In the genomic region with DNA sequence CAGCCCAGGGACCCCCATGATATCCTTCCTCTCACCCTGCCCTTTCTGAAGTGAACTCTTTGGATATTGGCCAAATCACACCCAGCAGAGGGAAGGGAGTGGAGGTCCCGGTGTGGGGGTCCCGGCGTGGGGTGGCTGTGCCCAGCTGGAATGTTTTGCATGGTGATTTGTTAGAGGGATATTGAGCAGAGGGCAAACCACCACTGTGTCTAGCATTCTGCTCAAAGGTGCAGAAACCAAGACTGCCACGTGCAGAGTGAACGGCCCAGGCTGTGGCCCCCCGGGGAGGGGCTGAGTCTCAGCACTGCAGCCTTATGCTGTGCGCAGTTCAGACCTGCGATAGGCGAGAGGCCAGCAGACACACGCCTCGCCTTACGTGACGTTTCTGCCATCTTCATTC, we compare ENCODE assay signal across 18 cellular contexts. TPM values are rescaled to one million over a fixed set of nuclear protein-coding genes. Genes with fewer than 3 reads are reported as not detected.
DNase-seq lines count a peak whose midpoint lies in the region; ATAC-seq and TF ChIP-seq lines count a peak whose summit lies in the region.
"Had no signal": no experiment of that assay in that cellular context is flagged by ENCODE, and none has a peak within 500 bp of the region (broad histone marks: within the 10 kb centered on the region; RNA-seq: fewer than 3 reads in every experiment).

No MANE protein-coding gene starts in this region.

- H4K20me1 ChIP-seq in BLaER1 treated with 17β-estradiol and CSF1 and Interleukin-3, amounts not matched to agents 10 nM and 100 nM: peaks cover 0 to 5% (median 0%) of the 10 kb centered on the region in 11 experiments; a peak in 1 of 22 replicates
- H4K20me1 ChIP-seq in Loucy (ENCODE audit: insufficient read depth, low read length, poor library complexity, severe bottlenecking): peaks cover 12% of the 10 kb centered on the region
- H4K20me1 ChIP-seq in osteoblast (ENCODE audit: insufficient read depth, low read length): no peaks in the 10 kb centered on the region

- H3K4me2 ChIP-seq in BLaER1 treated with 17β-estradiol and CSF1 and Interleukin-3, amounts not matched to agents 10 nM and 100 nM: peak overlapping the region; percentile 96 to 100 (median 98)
- H3K4me2 ChIP-seq in Loucy (ENCODE audit: low read depth, low read length, poor library complexity, severe bottlenecking): peak overlapping the region; percentile 98
- peak overlapping the region; percentile 42 for H3K4me2 ChIP-seq in osteoblast (ENCODE audit: insufficient read depth, low read length)

- H3K79me2 ChIP-seq in Loucy (ENCODE audit: insufficient read depth, low read length) (peaks cover 48% of the 10 kb centered on the region), osteoblast (ENCODE audit: insufficient read depth, low read length) (no peaks in the 10 kb centered on the region)

- no peaks in the 10 kb centered on the region for H3K36me3 ChIP-seq in BLaER1 treated with 17β-estradiol and CSF1 and Interleukin-3, amounts not matched to agents 10 nM and 100 nM
- H3K36me3 ChIP-seq in Loucy (ENCODE audit: insufficient read depth, low read length) (no peaks in the 10 kb centered on the region), osteoblast (ENCODE audit: insufficient read depth, low read length) (peaks cover 2% of the 10 kb centered on the region), vagina (no peaks in the 10 kb centered on the region)
- H3K36me3 ChIP-seq in effector memory CD4-positive, alpha-beta T cell (ENCODE audit: control insufficient read depth, insufficient read depth, low read length): no peaks in the 10 kb centered on the region
- H3K36me3 ChIP-seq: adrenal gland, heart left ventricle, prostate gland, thyroid gland had no signal

- DNase-seq in effector memory CD4-positive, alpha-beta T cell: no peak
- DNase-seq in osteoblast (ENCODE audit: insufficient read length, low spot score, missing footprints) (peak; percentile 13), vagina (ENCODE audit: extremely low spot score in 2 of 2) (no peak), epidermal melanocyte (ENCODE audit: insufficient read length, low spot score) (no peak), Ammon's horn (ENCODE audit: low spot score) (no peak)
- DNase-seq: H7, NCI-H1694 treated with DMSO at 0.1 percent for 48 hours, NCI-H526, nephron progenitor cell, RPMI8226, thyroid gland had no signal

- TF ChIP-seq CTCF in Loucy (conservative IDR thresholded peaks at IDR 0.05; ENCODE audit: low read length): no peak
- no peak for TF ChIP-seq CTCF in osteoblast (IDR thresholded peaks at IDR 0.05; ENCODE audit: extremely low read depth, low read depth, low read length)
- no peak for TF ChIP-seq CTCF in vagina (IDR thresholded peaks at IDR 0.05)

- H3K27me3 ChIP-seq in BLaER1 treated with 17β-estradiol and CSF1 and Interleukin-3, amounts not matched to agents 10 nM and 100 nM: no peaks in the 10 kb centered on the region
- H3K27me3 ChIP-seq in Loucy (ENCODE audit: insufficient read depth, low read length, poor library complexity, severe bottlenecking) (no peaks in the 10 kb centered on the region), osteoblast (ENCODE audit: insufficient read depth, low read length) (no peaks in the 10 kb centered on the region), vagina (no peaks in the 10 kb centered on the region)
- H3K27me3 ChIP-seq in effector memory CD4-positive, alpha-beta T cell (replicated peaks; ENCODE audit: control insufficient read depth, insufficient read depth, low read length, poor library complexity, severe bottlenecking): no peaks in the 10 kb centered on the region
- H3K27me3 ChIP-seq: adrenal gland, heart left ventricle, thyroid gland had no signal

- no peak for ATAC-seq in HG03025 (IDR thresholded peaks at IDR 0.05; ENCODE audit: low FRiP score, unreplicated experiment)
- ATAC-seq: heart left ventricle, K562 had no signal

- peaks cover 71 to 83% (median 80%) of the 10 kb centered on the region in 10 experiments for H3K4me1 ChIP-seq in BLaER1 treated with 17β-estradiol and CSF1 and Interleukin-3, amounts not matched to agents 10 nM and 100 nM
- H3K4me1 ChIP-seq in Loucy (ENCODE audit: insufficient read depth, low read length, poor library complexity, severe bottlenecking) (peaks cover 68% of the 10 kb centered on the region), osteoblast (ENCODE audit: insufficient read depth, low read length) (peaks cover 11% of the 10 kb centered on the region), vagina (peaks cover 25% of the 10 kb centered on the region)
- peaks cover 38% of the 10 kb centered on the region for H3K4me1 ChIP-seq in effector memory CD4-positive, alpha-beta T cell (ENCODE audit: control insufficient read depth, insufficient read depth, low read length, poor library complexity, severe bottlenecking)
- H3K4me1 ChIP-seq: prostate gland had no signal

- TF ChIP-seq POLR2A in vagina (IDR thresholded peaks at IDR 0.05): no peak

- H3K9ac ChIP-seq in BLaER1 treated with 17β-estradiol and CSF1 and Interleukin-3, amounts not matched to agents 10 nM and 100 nM: peak overlapping the region; percentile 67 to 99 (median 95); a peak in 21 of 22 replicates
- peak overlapping the region; percentile 95 for H3K9ac ChIP-seq in Loucy (ENCODE audit: low read depth, low read length, poor library complexity, severe bottlenecking)

- H3K9me2 ChIP-seq in Loucy (replicated peaks; ENCODE audit: low read depth, low read length): no peaks in the 10 kb centered on the region

- H3K27ac ChIP-seq in BLaER1 treated with 17β-estradiol and CSF1 and Interleukin-3, amounts not matched to agents 10 nM and 100 nM: peak overlapping the region; percentile 57 to 100 (median 97); a peak in 21 of 22 replicates
- H3K27ac ChIP-seq in effector memory CD4-positive, alpha-beta T cell (ENCODE audit: insufficient read depth, low read length, poor library complexity, severe bottlenecking): peak overlapping the region; percentile 56
- H3K27ac ChIP-seq in osteoblast (ENCODE audit: low read depth, low read length) (no peak overlapping the region), vagina (no peak overlapping the region)
- H3K27ac ChIP-seq: adrenal gland, prostate gland, thyroid gland had no signal

- H3K9me3 ChIP-seq in BLaER1 treated with 17β-estradiol and CSF1 and Interleukin-3, amounts not matched to agents 10 nM and 100 nM (replicated peaks in 1 of 11): peaks cover 0 to 5% (median 0%) of the 10 kb centered on the region in 11 experiments; a peak in 3 of 22 replicates
- no peaks in the 10 kb centered on the region for H3K9me3 ChIP-seq in Loucy (ENCODE audit: insufficient read depth, low read depth, low read length)
- H3K9me3 ChIP-seq in effector memory CD4-positive, alpha-beta T cell (ENCODE audit: control insufficient read depth, low read length): no peaks in the 10 kb centered on the region
- no peaks in the 10 kb centered on the region for H3K9me3 ChIP-seq in osteoblast (ENCODE audit: low read depth, low read length)
- no peaks in the 10 kb centered on the region for H3K9me3 ChIP-seq in vagina
- H3K9me3 ChIP-seq: adrenal gland, heart left ventricle, prostate gland, thyroid gland had no signal

- intact Hi-C loops in vagina (cut with DNase I): no loop called here

- H3K4me3 ChIP-seq in BLaER1 treated with 17β-estradiol and CSF1 and Interleukin-3, amounts not matched to agents 10 nM and 100 nM: peak overlapping the region in 3 of 10 experiments; percentile 8 to 80 (median 33); a peak in 2 of 20 replicates
- H3K4me3 ChIP-seq in Loucy (ENCODE audit: low read length, poor library complexity, severe bottlenecking) (peak overlapping the region; percentile 82), osteoblast (ENCODE audit: insufficient read depth, low read length) (no peak overlapping the region), vagina (no peak overlapping the region)
- no peak overlapping the region for H3K4me3 ChIP-seq in effector memory CD4-positive, alpha-beta T cell (ENCODE audit: insufficient read depth, low read depth, low read length, poor library complexity, severe bottlenecking)
- H3K4me3 ChIP-seq: adrenal gland, heart left ventricle, K562, prostate gland, thyroid gland had no signal

- peaks cover 8% of the 10 kb centered on the region; the same call in 1 of the 2 replicates for H3F3A ChIP-seq in Loucy (ENCODE audit: low read depth)

- H2AFZ ChIP-seq in Loucy (ENCODE audit: low read length): no peak overlapping the region
- H2AFZ ChIP-seq in osteoblast (ENCODE audit: low read length): no peak overlapping the region

RNA-seq across cellular contexts. Expression of a gene that starts 7.9 kb away (rescaled TPM):
- total RNA-seq in osteoblast: 16.3 and 21.2 TPM in 2 replicates
- 36.3 TPM for total RNA-seq in vagina

Comparison
In these comparisons a context has a peak if more than half of its experiments do, and no peak if none do; other contexts are left out.
1. H3K27ac ChIP-seq: peak in BLaER1 treated with 17β-estradiol and CSF1 and Interleukin-3, amounts not matched to agents 10 nM and 100 nM (11 of 11) and effector memory CD4-positive, alpha-beta T cell (single experiment); none in osteoblast (single experiment) and vagina (single experiment).
2. H3K4me2 ChIP-seq: peak in every context shown above with its lines; median percentile 98 in BLaER1 treated with 17β-estradiol and CSF1 and Interleukin-3, amounts not matched to agents 10 nM and 100 nM; 98 in Loucy; 42 in osteoblast.